1 cellular context compared by ENCODE assay signal in genomic region chr11:65961267-65962135, GRCh38.
TF ChIP-seq lines count a peak whose summit lies in the region.

A gene with protein sequence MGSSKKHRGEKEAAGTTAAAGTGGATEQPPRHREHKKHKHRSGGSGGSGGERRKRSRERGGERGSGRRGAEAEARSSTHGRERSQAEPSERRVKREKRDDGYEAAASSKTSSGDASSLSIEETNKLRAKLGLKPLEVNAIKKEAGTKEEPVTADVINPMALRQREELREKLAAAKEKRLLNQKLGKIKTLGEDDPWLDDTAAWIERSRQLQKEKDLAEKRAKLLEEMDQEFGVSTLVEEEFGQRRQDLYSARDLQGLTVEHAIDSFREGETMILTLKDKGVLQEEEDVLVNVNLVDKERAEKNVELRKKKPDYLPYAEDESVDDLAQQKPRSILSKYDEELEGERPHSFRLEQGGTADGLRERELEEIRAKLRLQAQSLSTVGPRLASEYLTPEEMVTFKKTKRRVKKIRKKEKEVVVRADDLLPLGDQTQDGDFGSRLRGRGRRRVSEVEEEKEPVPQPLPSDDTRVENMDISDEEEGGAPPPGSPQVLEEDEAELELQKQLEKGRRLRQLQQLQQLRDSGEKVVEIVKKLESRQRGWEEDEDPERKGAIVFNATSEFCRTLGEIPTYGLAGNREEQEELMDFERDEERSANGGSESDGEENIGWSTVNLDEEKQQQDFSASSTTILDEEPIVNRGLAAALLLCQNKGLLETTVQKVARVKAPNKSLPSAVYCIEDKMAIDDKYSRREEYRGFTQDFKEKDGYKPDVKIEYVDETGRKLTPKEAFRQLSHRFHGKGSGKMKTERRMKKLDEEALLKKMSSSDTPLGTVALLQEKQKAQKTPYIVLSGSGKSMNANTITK (plus strand): TSS chr11:65961734. CDS start chr11:65961781, 47 bp downstream.

TF ChIP-seq in HepG2, 621 proteins besides CTCF, POLR2A, EP300 and RAD21 (continued from another document and continues in another):
- TF ChIP-seq, protein P1, sequence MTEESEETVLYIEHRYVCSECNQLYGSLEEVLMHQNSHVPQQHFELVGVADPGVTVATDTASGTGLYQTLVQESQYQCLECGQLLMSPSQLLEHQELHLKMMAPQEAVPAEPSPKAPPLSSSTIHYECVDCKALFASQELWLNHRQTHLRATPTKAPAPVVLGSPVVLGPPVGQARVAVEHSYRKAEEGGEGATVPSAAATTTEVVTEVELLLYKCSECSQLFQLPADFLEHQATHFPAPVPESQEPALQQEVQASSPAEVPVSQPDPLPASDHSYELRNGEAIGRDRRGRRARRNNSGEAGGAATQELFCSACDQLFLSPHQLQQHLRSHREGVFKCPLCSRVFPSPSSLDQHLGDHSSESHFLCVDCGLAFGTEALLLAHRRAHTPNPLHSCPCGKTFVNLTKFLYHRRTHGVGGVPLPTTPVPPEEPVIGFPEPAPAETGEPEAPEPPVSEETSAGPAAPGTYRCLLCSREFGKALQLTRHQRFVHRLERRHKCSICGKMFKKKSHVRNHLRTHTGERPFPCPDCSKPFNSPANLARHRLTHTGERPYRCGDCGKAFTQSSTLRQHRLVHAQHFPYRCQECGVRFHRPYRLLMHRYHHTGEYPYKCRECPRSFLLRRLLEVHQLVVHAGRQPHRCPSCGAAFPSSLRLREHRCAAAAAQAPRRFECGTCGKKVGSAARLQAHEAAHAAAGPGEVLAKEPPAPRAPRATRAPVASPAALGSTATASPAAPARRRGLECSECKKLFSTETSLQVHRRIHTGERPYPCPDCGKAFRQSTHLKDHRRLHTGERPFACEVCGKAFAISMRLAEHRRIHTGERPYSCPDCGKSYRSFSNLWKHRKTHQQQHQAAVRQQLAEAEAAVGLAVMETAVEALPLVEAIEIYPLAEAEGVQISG (CRISPR knock-in tag; IDR thresholded peaks at IDR 0.05) = peak; percentile 99
- TF ChIP-seq SMAD1 (CRISPR knock-in tag; IDR thresholded peaks at IDR 0.05; ENCODE audit: borderline replicate concordance, low read depth) (no peak), ZNF138 (CRISPR knock-in tag; IDR thresholded peaks at IDR 0.05; ENCODE audit: low read depth) (0 out of 2 replicates have a peak, but pooled peaks have one; percentile 72), NFIC (IDR thresholded peaks at IDR 0.05; ENCODE audit: low read length) (no peak), ZNF850 (CRISPR knock-in tag; conservative IDR thresholded peaks at IDR 0.05) (0 out of 2 replicates have a peak, but pooled peaks have one; percentile 11), KDM2A (CRISPR knock-in tag; IDR thresholded peaks at IDR 0.05; ENCODE audit: borderline replicate concordance, low read depth) (peak; percentile 97), ZNF530 (CRISPR knock-in tag; IDR thresholded peaks at IDR 0.05; ENCODE audit: low read depth) (no peak), WIZ (CRISPR knock-in tag; IDR thresholded peaks at IDR 0.05) (0 out of 2 replicates have a peak, but pooled peaks have one; percentile 56), ZMYM2 (CRISPR knock-in tag; IDR thresholded peaks at IDR 0.05) (no peak), CERS6 (CRISPR knock-in tag; IDR thresholded peaks at IDR 0.05) (no peak), PAWR (CRISPR knock-in tag; IDR thresholded peaks at IDR 0.05; ENCODE audit: borderline replicate concordance) (no peak), ZNF841 (CRISPR knock-in tag; IDR thresholded peaks at IDR 0.05; ENCODE audit: borderline replicate concordance) (no peak), GATAD1 (CRISPR knock-in tag; IDR thresholded peaks at IDR 0.05) (peak; percentile 99), ZNF496 (CRISPR knock-in tag; IDR thresholded peaks at IDR 0.05; ENCODE audit: insufficient replicate concordance) (no peak), ZMAT3 (CRISPR knock-in tag; conservative IDR thresholded peaks at IDR 0.05) (peak; percentile 41; the same call in 1 of the 2 replicates), ZNF263 (CRISPR knock-in tag; IDR thresholded peaks at IDR 0.05) (0 out of 2 replicates have a peak, but pooled peaks have one; percentile 35), NKX3-1 (CRISPR knock-in tag; IDR thresholded peaks at IDR 0.05) (no peak), ZNF256 (CRISPR knock-in tag; conservative IDR thresholded peaks at IDR 0.05) (no peak), CBX1 (IDR thresholded peaks at IDR 0.05; ENCODE audit: low read depth) (no peak), FUBP1 (CRISPR knock-in tag; IDR thresholded peaks at IDR 0.05; ENCODE audit: borderline replicate concordance) (no peak), ZNF292 (CRISPR knock-in tag; IDR thresholded peaks at IDR 0.05; ENCODE audit: borderline replicate concordance, low read depth) (no peak), MIER3 (CRISPR knock-in tag; IDR thresholded peaks at IDR 0.05; ENCODE audit: borderline replicate concordance) (peak; percentile 83; the same call in 1 of the 2 replicates), AHR (CRISPR knock-in tag; IDR thresholded peaks at IDR 0.05) (no peak), SETDB1 (CRISPR knock-in tag; IDR thresholded peaks at IDR 0.05; ENCODE audit: borderline replicate concordance) (no peak), SNAPC5 (CRISPR knock-in tag; IDR thresholded peaks at IDR 0.05; ENCODE audit: borderline replicate concordance) (no peak), GMEB2 (CRISPR knock-in tag; IDR thresholded peaks at IDR 0.05; ENCODE audit: low read depth) (peak; percentile 57; the same call in 1 of the 2 replicates), TBL1XR1 (IDR thresholded peaks at IDR 0.05; ENCODE audit: borderline replicate concordance, low read length, partially characterized antibody) (no peak), ETV6 (CRISPR knock-in tag; conservative IDR thresholded peaks at IDR 0.05) (peak; percentile 63; the same call in 1 of the 2 replicates)
- TF ChIP-seq, protein P2, sequence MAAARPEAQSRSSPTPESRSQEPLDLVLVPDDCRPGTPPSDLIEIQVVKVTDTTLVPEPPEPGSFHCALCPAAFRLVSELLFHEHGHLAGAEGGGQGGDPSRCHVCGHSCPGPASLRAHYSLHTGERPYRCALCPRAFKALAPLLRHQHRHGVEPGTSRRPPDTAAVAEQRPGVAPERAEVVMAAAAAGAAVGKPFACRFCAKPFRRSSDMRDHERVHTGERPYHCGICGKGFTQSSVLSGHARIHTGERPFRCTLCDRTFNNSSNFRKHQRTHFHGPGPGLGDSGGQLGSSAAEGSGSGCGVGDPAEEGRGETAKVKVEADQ (CRISPR knock-in tag; IDR thresholded peaks at IDR 0.05; ENCODE audit: borderline replicate concordance) = peak; percentile 85
- TF ChIP-seq, protein P3, sequence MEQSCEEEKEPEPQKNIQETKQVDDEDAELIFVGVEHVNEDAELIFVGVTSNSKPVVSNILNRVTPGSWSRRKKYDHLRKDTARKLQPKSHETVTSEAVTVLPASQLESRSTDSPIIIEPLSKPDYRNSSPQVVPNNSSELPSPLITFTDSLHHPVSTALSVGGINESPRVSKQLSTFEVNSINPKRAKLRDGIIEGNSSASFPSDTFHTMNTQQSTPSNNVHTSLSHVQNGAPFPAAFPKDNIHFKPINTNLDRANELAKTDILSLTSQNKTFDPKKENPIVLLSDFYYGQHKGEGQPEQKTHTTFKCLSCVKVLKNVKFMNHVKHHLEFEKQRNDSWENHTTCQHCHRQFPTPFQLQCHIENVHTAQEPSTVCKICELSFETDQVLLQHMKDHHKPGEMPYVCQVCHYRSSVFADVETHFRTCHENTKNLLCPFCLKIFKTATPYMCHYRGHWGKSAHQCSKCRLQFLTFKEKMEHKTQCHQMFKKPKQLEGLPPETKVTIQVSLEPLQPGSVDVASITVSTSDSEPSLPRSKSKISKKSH (CRISPR knock-in tag; IDR thresholded peaks at IDR 0.05; ENCODE audit: borderline replicate concordance) = no peak
- TF ChIP-seq, protein P4, sequence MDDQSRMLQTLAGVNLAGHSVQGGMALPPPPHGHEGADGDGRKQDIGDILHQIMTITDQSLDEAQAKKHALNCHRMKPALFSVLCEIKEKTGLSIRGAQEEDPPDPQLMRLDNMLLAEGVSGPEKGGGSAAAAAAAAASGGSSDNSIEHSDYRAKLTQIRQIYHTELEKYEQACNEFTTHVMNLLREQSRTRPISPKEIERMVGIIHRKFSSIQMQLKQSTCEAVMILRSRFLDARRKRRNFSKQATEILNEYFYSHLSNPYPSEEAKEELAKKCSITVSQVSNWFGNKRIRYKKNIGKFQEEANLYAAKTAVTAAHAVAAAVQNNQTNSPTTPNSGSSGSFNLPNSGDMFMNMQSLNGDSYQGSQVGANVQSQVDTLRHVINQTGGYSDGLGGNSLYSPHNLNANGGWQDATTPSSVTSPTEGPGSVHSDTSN (CRISPR knock-in tag; IDR thresholded peaks at IDR 0.05; ENCODE audit: borderline replicate concordance) = no peak
- TF ChIP-seq, protein P5, sequence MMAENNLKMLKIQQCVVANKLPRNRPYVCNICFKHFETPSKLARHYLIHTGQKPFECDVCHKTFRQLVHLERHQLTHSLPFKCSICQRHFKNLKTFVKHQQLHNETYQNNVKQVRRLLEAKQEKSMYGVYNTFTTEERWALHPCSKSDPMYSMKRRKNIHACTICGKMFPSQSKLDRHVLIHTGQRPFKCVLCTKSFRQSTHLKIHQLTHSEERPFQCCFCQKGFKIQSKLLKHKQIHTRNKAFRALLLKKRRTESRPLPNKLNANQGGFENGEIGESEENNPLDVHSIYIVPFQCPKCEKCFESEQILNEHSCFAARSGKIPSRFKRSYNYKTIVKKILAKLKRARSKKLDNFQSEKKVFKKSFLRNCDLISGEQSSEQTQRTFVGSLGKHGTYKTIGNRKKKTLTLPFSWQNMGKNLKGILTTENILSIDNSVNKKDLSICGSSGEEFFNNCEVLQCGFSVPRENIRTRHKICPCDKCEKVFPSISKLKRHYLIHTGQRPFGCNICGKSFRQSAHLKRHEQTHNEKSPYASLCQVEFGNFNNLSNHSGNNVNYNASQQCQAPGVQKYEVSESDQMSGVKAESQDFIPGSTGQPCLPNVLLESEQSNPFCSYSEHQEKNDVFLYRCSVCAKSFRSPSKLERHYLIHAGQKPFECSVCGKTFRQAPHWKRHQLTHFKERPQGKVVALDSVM (CRISPR knock-in tag; IDR thresholded peaks at IDR 0.05) = no peak; the same call in none of the 2 replicates
- TF ChIP-seq, protein P6, sequence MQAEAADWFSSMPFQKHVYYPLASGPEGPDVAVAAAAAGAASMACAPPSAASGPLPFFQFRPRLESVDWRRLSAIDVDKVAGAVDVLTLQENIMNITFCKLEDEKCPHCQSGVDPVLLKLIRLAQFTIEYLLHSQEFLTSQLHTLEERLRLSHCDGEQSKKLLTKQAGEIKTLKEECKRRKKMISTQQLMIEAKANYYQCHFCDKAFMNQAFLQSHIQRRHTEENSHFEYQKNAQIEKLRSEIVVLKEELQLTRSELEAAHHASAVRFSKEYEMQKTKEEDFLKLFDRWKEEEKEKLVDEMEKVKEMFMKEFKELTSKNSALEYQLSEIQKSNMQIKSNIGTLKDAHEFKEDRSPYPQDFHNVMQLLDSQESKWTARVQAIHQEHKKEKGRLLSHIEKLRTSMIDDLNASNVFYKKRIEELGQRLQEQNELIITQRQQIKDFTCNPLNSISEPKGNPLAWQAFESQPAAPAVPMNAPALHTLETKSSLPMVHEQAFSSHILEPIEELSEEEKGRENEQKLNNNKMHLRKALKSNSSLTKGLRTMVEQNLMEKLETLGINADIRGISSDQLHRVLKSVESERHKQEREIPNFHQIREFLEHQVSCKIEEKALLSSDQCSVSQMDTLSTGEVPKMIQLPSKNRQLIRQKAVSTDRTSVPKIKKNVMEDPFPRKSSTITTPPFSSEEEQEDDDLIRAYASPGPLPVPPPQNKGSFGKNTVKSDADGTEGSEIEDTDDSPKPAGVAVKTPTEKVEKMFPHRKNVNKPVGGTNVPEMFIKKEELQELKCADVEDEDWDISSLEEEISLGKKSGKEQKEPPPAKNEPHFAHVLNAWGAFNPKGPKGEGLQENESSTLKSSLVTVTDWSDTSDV (CRISPR knock-in tag; IDR thresholded peaks at IDR 0.05) = no peak
- TF ChIP-seq, protein P7, sequence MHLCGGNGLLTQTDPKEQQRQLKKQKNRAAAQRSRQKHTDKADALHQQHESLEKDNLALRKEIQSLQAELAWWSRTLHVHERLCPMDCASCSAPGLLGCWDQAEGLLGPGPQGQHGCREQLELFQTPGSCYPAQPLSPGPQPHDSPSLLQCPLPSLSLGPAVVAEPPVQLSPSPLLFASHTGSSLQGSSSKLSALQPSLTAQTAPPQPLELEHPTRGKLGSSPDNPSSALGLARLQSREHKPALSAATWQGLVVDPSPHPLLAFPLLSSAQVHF (CRISPR knock-in tag; IDR thresholded peaks at IDR 0.05) = 0 out of 2 replicates have a peak, but pooled peaks have one; percentile 36
- TF ChIP-seq, protein P8, sequence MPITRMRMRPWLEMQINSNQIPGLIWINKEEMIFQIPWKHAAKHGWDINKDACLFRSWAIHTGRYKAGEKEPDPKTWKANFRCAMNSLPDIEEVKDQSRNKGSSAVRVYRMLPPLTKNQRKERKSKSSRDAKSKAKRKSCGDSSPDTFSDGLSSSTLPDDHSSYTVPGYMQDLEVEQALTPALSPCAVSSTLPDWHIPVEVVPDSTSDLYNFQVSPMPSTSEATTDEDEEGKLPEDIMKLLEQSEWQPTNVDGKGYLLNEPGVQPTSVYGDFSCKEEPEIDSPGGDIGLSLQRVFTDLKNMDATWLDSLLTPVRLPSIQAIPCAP (CRISPR knock-in tag; IDR thresholded peaks at IDR 0.05; ENCODE audit: low read depth) = 0 out of 2 replicates have a peak, but pooled peaks have one; percentile 53
